In genomic region chr1:19374402-19374801, GRCh38 we compare ENCODE assay signal across 12 cellular contexts.
DNase-seq lines count a peak whose midpoint lies in the region; ATAC-seq, FAIRE-seq and TF ChIP-seq lines count a peak whose summit lies in the region.
"Had no signal": no experiment of that assay in that cellular context is flagged by ENCODE, and none has a peak within 500 bp of the region (broad histone marks: within the 10 kb centered on the region; RNA-seq: fewer than 3 reads in every experiment).

No MANE protein-coding gene starts in this region.

- ATAC-seq in stimulated activated naive CD8-positive, alpha-beta T cell treated with anti-CD3 and anti-CD28 coated beads, Interleukin-15, Interleukin-2, amounts not matched to agents 100 U/mL and 50 U/mL, for 24 hours, result peak; percentile 45
- ATAC-seq in stimulated activated naive CD8-positive, alpha-beta T cell treated with anti-CD3 and anti-CD28 coated beads, Interleukin-15, amount 100 ng/mL, for 72 hours, result no peak
- no peak for ATAC-seq in GM21367 (IDR thresholded peaks at IDR 0.05; ENCODE audit: unreplicated experiment)

- peaks cover 18% of the 10 kb centered on the region for H3K36me3 Mint-ChIP-seq in glutamatergic neuron (ENCODE audit: unreplicated experiment)

- no peaks in the 10 kb centered on the region for H3K9me3 Mint-ChIP-seq in stimulated activated naive CD8-positive, alpha-beta T cell treated with anti-CD3 and anti-CD28 coated beads, Interleukin-15, amount 100 ng/mL, for 72 hours
- H3K9me3 Mint-ChIP-seq in glutamatergic neuron (ENCODE audit: unreplicated experiment), result peaks cover 2% of the 10 kb centered on the region
- H3K9me3 Mint-ChIP-seq: T-helper 1 cell treated with Interleukin-12 subunit alpha and Interleukin-12 subunit beta and Interleukin-4 antibody, amounts not matched to agents 30 μg/mL and 1 μg/mL, for 36 hours had no signal

- no peak for FAIRE-seq in RCC 7860 (lab: Jason Lieb, UNC)

- H3K27me3 Mint-ChIP-seq in stimulated activated naive CD8-positive, alpha-beta T cell treated with anti-CD3 and anti-CD28 coated beads, Interleukin-15, amount 100 ng/mL, for 72 hours, result no peaks in the 10 kb centered on the region
- H3K27me3 Mint-ChIP-seq in glutamatergic neuron (ENCODE audit: unreplicated experiment), result peaks cover 1% of the 10 kb centered on the region

- DNase-seq in stimulated activated naive CD8-positive, alpha-beta T cell treated with anti-CD3 and anti-CD28 coated beads, Interleukin-15, Interleukin-2, amounts not matched to agents 100 U/mL and 50 U/mL, for 24 hours, result no peak
- no peak for DNase-seq in stimulated activated naive CD8-positive, alpha-beta T cell treated with anti-CD3 and anti-CD28 coated beads, Interleukin-15, amount 100 ng/mL, for 72 hours
- DNase-seq in SHP77 (lab: John Stamatoyannopoulos, UW) (peak; percentile 26 to 35), glutamatergic neuron (peak; percentile 59), RCC 7860 (ENCODE audit: low spot score) (no peak), putamen (ENCODE audit: low spot score) (no peak), pons (ENCODE audit: low spot score) (no peak)
- DNase-seq: activated naive CD4-positive, alpha-beta T cell treated with Interleukin-2 at 50 U/mL for 16 hours; EL; head of caudate nucleus had no signal

- peak overlapping the region in 1 of 2 donors; percentile 57 for H3K27ac Mint-ChIP-seq in stimulated activated naive CD8-positive, alpha-beta T cell treated with anti-CD3 and anti-CD28 coated beads, Interleukin-15, amount 100 ng/mL, for 72 hours
- no peak overlapping the region for H3K27ac Mint-ChIP-seq in glutamatergic neuron (ENCODE audit: unreplicated experiment)
- H3K27ac Mint-ChIP-seq: T-helper 1 cell treated with Interleukin-12 subunit alpha and Interleukin-12 subunit beta and Interleukin-4 antibody, amounts not matched to agents 30 μg/mL and 1 μg/mL, for 36 hours had no signal

- peak; percentile 65 for TF ChIP-seq CTCF in glutamatergic neuron (IDR thresholded peaks at IDR 0.05; ENCODE audit: partially characterized antibody, unreplicated experiment)

- no peak overlapping the region for H3K4me3 Mint-ChIP-seq in stimulated activated naive CD8-positive, alpha-beta T cell treated with anti-CD3 and anti-CD28 coated beads, Interleukin-15, amount 100 ng/mL, for 72 hours
- H3K4me3 Mint-ChIP-seq in glutamatergic neuron (ENCODE audit: unreplicated experiment), result no peak overlapping the region
- H3K4me3 Mint-ChIP-seq: T-helper 1 cell treated with Interleukin-12 subunit alpha and Interleukin-12 subunit beta and Interleukin-4 antibody, amounts not matched to agents 30 μg/mL and 1 μg/mL, for 36 hours had no signal

- peaks cover 30% of the 10 kb centered on the region for H3K4me1 Mint-ChIP-seq in stimulated activated naive CD8-positive, alpha-beta T cell treated with anti-CD3 and anti-CD28 coated beads, Interleukin-15, amount 100 ng/mL, for 72 hours
- H3K4me1 Mint-ChIP-seq in glutamatergic neuron (ENCODE audit: low read depth, unreplicated experiment), result peaks cover 10% of the 10 kb centered on the region

Comparison
In these comparisons a context has a peak if more than half of its experiments do, and no peak if none do; other contexts are left out.
1. DNase-seq: peak in SHP77 (2 of 2) and glutamatergic neuron (single experiment); none in stimulated activated naive CD8-positive, alpha-beta T cell treated with anti-CD3 and anti-CD28 coated beads, Interleukin-15, Interleukin-2, amounts not matched to agents 100 U/mL and 50 U/mL, for 24 hours (single experiment), stimulated activated naive CD8-positive, alpha-beta T cell treated with anti-CD3 and anti-CD28 coated beads, Interleukin-15, amount 100 ng/mL, for 72 hours (0 of 2), RCC 7860 (single experiment), putamen (single experiment) and pons (single experiment).